11 cellular contexts compared by ENCODE assay signal in genomic region chr21:31184462-31184861, GRCh38.
DNase-seq lines count a peak whose midpoint lies in the region; ATAC-seq and TF ChIP-seq lines count a peak whose summit lies in the region.
"Had no signal": no experiment of that assay in that cellular context is flagged by ENCODE, and none has a peak within 500 bp of the region (broad histone marks: within the 10 kb centered on the region; RNA-seq: fewer than 3 reads in every experiment).

No MANE protein-coding gene starts in this region.

- no peaks in the 10 kb centered on the region for H3K9me2 ChIP-seq in SK-N-SH

- H3K27me3 Mint-ChIP-seq in natural killer cell treated with Interleukin-12 subunit alpha and Interleukin-12 subunit beta and Interleukin-15 and Interleukin-18, amount 100 ng/mL, for 72 hours = no peaks in the 10 kb centered on the region
- H3K27me3 Mint-ChIP-seq in stimulated activated naive CD8-positive, alpha-beta T cell treated with anti-CD3 and anti-CD28 coated beads, Interleukin-15, Interleukin-2, amounts not matched to agents 100 ng/mL and 50 ng/mL, for 24 hours = no peaks in the 10 kb centered on the region
- H3K27me3 Mint-ChIP-seq: activated B cell treated with CpG ODN at 0.5 μM for 24 hours, type B pancreatic cell had no signal

- no peak overlapping the region for H3K4me3 Mint-ChIP-seq in natural killer cell treated with Interleukin-12 subunit alpha and Interleukin-12 subunit beta and Interleukin-15 and Interleukin-18, amount 100 ng/mL, for 72 hours
- H3K4me3 Mint-ChIP-seq in stimulated activated naive CD8-positive, alpha-beta T cell treated with anti-CD3 and anti-CD28 coated beads, Interleukin-15, Interleukin-2, amounts not matched to agents 100 ng/mL and 50 ng/mL, for 24 hours = peak overlapping the region; percentile 68
- H3K4me3 Mint-ChIP-seq: activated B cell treated with CpG ODN at 0.5 μM for 24 hours, type B pancreatic cell had no signal

- peak overlapping the region in 1 of 2 experiments; percentile 35; a peak in 1 of 4 replicates for H3K27ac ChIP-seq in SK-N-SH (ENCODE audit: low read depth in 2 of 2, low read length in 1 of 2)
- H3K27ac ChIP-seq in right atrium auricular region = no peak overlapping the region

- H3K4me3 ChIP-seq in SK-N-SH (ENCODE audit: low read depth in 2 of 2, low read length in 1 of 2) (no peak overlapping the region), right atrium auricular region (no peak overlapping the region)

- no peaks in the 10 kb centered on the region for H3F3A ChIP-seq in SK-N-SH (replicated peaks; ENCODE audit: insufficient read depth)

- CTCF ChIA-PET in SK-N-SH (lab: Yijun Ruan, JAX) = interaction anchor here (0.6 to 7.8 kb wide), 6 partner anchors 9 to 396 kb away, joined by 3 to 139 read pairs (median 16); no protein-coding TSS in a partner anchor

- DNase-seq in SK-N-SH (peak; percentile 35), activated T-cell treated with anti-CD3 and anti-CD28 coated beads for 48 hours (ENCODE audit: low read depth) (peak; percentile 74), right atrium auricular region (ENCODE audit: low spot score) (no peak)
- no peak for DNase-seq in natural killer cell treated with Interleukin-12 subunit alpha and Interleukin-12 subunit beta and Interleukin-15 and Interleukin-18, amount 100 ng/mL, for 72 hours (ENCODE audit: low spot score)
- DNase-seq: activated B cell treated with CpG ODN at 0.5 μM for 24 hours, NCI-H2081 treated with DMSO at 0.1 percent for 48 hours had no signal

- no peak for TF ChIP-seq RAD21 in SK-N-SH (IDR thresholded peaks at IDR 0.05; ENCODE audit: low read length)

- no peaks in the 10 kb centered on the region for H3K27me3 ChIP-seq in SK-N-SH (ENCODE audit: insufficient read depth)
- H3K27me3 ChIP-seq in right atrium auricular region = no peaks in the 10 kb centered on the region

- TF ChIP-seq EP300 in SK-N-SH (IDR thresholded peaks at IDR 0.05; ENCODE audit: borderline replicate concordance in 1 of 2, low read depth in 1 of 2, low read length in 1 of 2) = peak in 1 of 2 experiments; percentile 34; a peak in 1 of 4 replicates

- TF ChIP-seq CTCF in SK-N-SH (IDR thresholded peaks at IDR 0.05) (no peak), right atrium auricular region (IDR thresholded peaks at IDR 0.05) (no peak)

- H3K79me2 ChIP-seq in SK-N-SH (ENCODE audit: insufficient read depth) = no peaks in the 10 kb centered on the region

- ATAC-seq in SK-N-SH treated with all-trans-retinoic acid at 6 μM for 48 hours = no peak
- ATAC-seq in natural killer cell treated with Interleukin-12 subunit alpha and Interleukin-12 subunit beta and Interleukin-15 and Interleukin-18, amount 100 ng/mL, for 72 hours = peak; percentile 61 to 71
- no peak for ATAC-seq in GM18505 (IDR thresholded peaks at IDR 0.05; ENCODE audit: unreplicated experiment)
- no peak for ATAC-seq in GM21619 (IDR thresholded peaks at IDR 0.05; ENCODE audit: unreplicated experiment)

- POLR2A ChIA-PET in SK-N-SH (lab: Yijun Ruan, JAX) = no interaction called here

- H3K4me1 ChIP-seq in SK-N-SH (ENCODE audit: control insufficient read depth in 1 of 2, insufficient read depth in 2 of 2, low read depth in 1 of 2, low read length in 1 of 2) = peaks cover 0 to 8% of the 10 kb centered on the region in 2 experiments; a peak in 1 of 4 replicates
- no peaks in the 10 kb centered on the region for H3K4me1 ChIP-seq in right atrium auricular region

- no peak overlapping the region for H2AFZ ChIP-seq in SK-N-SH (ENCODE audit: low read depth)

- H3K4me1 Mint-ChIP-seq in natural killer cell treated with Interleukin-12 subunit alpha and Interleukin-12 subunit beta and Interleukin-15 and Interleukin-18, amount 100 ng/mL, for 72 hours (ENCODE audit: low read depth in 2 of 2) = peaks cover 16 to 24% of the 10 kb centered on the region in 2 donors
- peaks cover 79% of the 10 kb centered on the region for H3K4me1 Mint-ChIP-seq in stimulated activated naive CD8-positive, alpha-beta T cell treated with anti-CD3 and anti-CD28 coated beads, Interleukin-15, Interleukin-2, amounts not matched to agents 100 ng/mL and 50 ng/mL, for 24 hours (ENCODE audit: low read depth)
- H3K4me1 Mint-ChIP-seq: activated B cell treated with CpG ODN at 0.5 μM for 24 hours had no signal

- H3K36me3 ChIP-seq in SK-N-SH (replicated peaks in 1 of 2; ENCODE audit: control insufficient read depth in 1 of 2, insufficient read depth in 2 of 2, low read length in 1 of 2) (no peaks in the 10 kb centered on the region), right atrium auricular region (no peaks in the 10 kb centered on the region)

- 42% methylated on average over 6 of the region's 6 CpGs for WGBS in SK-N-SH (ENCODE audit: low lambda C conversion rate)

- H3K9me3 Mint-ChIP-seq in natural killer cell treated with Interleukin-12 subunit alpha and Interleukin-12 subunit beta and Interleukin-15 and Interleukin-18, amount 100 ng/mL, for 72 hours = no peaks in the 10 kb centered on the region
- no peaks in the 10 kb centered on the region for H3K9me3 Mint-ChIP-seq in stimulated activated naive CD8-positive, alpha-beta T cell treated with anti-CD3 and anti-CD28 coated beads, Interleukin-15, Interleukin-2, amounts not matched to agents 100 ng/mL and 50 ng/mL, for 24 hours
- H3K9me3 Mint-ChIP-seq: activated B cell treated with CpG ODN at 0.5 μM for 24 hours, type B pancreatic cell had no signal

- H3K9me3 ChIP-seq in SK-N-SH (no peaks in the 10 kb centered on the region), right atrium auricular region (no peaks in the 10 kb centered on the region)

- no peak overlapping the region for H3K27ac Mint-ChIP-seq in natural killer cell treated with Interleukin-12 subunit alpha and Interleukin-12 subunit beta and Interleukin-15 and Interleukin-18, amount 100 ng/mL, for 72 hours
- H3K27ac Mint-ChIP-seq in stimulated activated naive CD8-positive, alpha-beta T cell treated with anti-CD3 and anti-CD28 coated beads, Interleukin-15, Interleukin-2, amounts not matched to agents 100 ng/mL and 50 ng/mL, for 24 hours = peak overlapping the region; percentile 93
- H3K27ac Mint-ChIP-seq: activated B cell treated with CpG ODN at 0.5 μM for 24 hours, type B pancreatic cell had no signal

- no peaks in the 10 kb centered on the region for H3K36me3 Mint-ChIP-seq in natural killer cell treated with Interleukin-12 subunit alpha and Interleukin-12 subunit beta and Interleukin-15 and Interleukin-18, amount 100 ng/mL, for 72 hours
- peaks cover 41% of the 10 kb centered on the region for H3K36me3 Mint-ChIP-seq in stimulated activated naive CD8-positive, alpha-beta T cell treated with anti-CD3 and anti-CD28 coated beads, Interleukin-15, Interleukin-2, amounts not matched to agents 100 ng/mL and 50 ng/mL, for 24 hours (ENCODE audit: low read depth)

- TF ChIP-seq POLR2A in GM18505 (IDR thresholded peaks at IDR 0.05; ENCODE audit: borderline replicate concordance, extremely low read depth, insufficient read depth, insufficient read length) = no peak

- H3K9ac ChIP-seq in SK-N-SH = no peak overlapping the region

- no peaks in the 10 kb centered on the region for H4K20me1 ChIP-seq in SK-N-SH (ENCODE audit: insufficient read depth)

- no peak overlapping the region for H3K4me2 ChIP-seq in SK-N-SH

TF ChIP-seq in SK-N-SH, 30 proteins besides CTCF, POLR2A, EP300 and RAD21:
- TF ChIP-seq ELF1 (IDR thresholded peaks at IDR 0.05) (no peak), GATA2 (CRISPR knock-in tag; IDR thresholded peaks at IDR 0.05) (peak; percentile 34; the same call in 1 of the 2 replicates)
TF ChIP-seq in SK-N-SH: peak in this region for 1.

TF ChIP-seq in SK-N-SH treated with all-trans-retinoic acid at 6 μM for 48 hours, 23 proteins besides CTCF, POLR2A, EP300 and RAD21:
- TF ChIP-seq ZC3H10 (CRISPR knock-in tag; IDR thresholded peaks at IDR 0.05) (no peak), ISL1 (CRISPR knock-in tag; IDR thresholded peaks at IDR 0.05) (no peak), TOX (CRISPR knock-in tag; IDR thresholded peaks at IDR 0.05; ENCODE audit: borderline replicate concordance) (no peak), ZNF8 (CRISPR knock-in tag; IDR thresholded peaks at IDR 0.05) (no peak), PPARA (CRISPR knock-in tag; IDR thresholded peaks at IDR 0.05; ENCODE audit: borderline replicate concordance) (no peak), CSDC2 (CRISPR knock-in tag; IDR thresholded peaks at IDR 0.05) (no peak), SNAI2 (CRISPR knock-in tag; IDR thresholded peaks at IDR 0.05) (no peak), CSRNP3 (CRISPR knock-in tag; IDR thresholded peaks at IDR 0.05) (no peak), ZNF70 (CRISPR knock-in tag; IDR thresholded peaks at IDR 0.05) (no peak)
- TF ChIP-seq, protein P1, sequence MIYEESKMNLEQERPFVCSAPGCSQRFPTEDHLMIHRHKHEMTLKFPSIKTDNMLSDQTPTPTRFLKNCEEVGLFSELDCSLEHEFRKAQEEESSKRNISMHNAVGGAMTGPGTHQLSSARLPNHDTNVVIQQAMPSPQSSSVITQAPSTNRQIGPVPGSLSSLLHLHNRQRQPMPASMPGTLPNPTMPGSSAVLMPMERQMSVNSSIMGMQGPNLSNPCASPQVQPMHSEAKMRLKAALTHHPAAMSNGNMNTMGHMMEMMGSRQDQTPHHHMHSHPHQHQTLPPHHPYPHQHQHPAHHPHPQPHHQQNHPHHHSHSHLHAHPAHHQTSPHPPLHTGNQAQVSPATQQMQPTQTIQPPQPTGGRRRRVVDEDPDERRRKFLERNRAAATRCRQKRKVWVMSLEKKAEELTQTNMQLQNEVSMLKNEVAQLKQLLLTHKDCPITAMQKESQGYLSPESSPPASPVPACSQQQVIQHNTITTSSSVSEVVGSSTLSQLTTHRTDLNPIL (CRISPR knock-in tag; IDR thresholded peaks at IDR 0.05; ENCODE audit: low read depth) = no peak

Comparison
In these comparisons a context has a peak if more than half of its experiments do, and no peak if none do; other contexts are left out.
1. DNase-seq: peak in SK-N-SH (single experiment) and activated T-cell treated with anti-CD3 and anti-CD28 coated beads for 48 hours (single experiment); none in natural killer cell treated with Interleukin-12 subunit alpha and Interleukin-12 subunit beta and Interleukin-15 and Interleukin-18, amount 100 ng/mL, for 72 hours (single experiment) and right atrium auricular region (single experiment).
2. ATAC-seq: peak in natural killer cell treated with Interleukin-12 subunit alpha and Interleukin-12 subunit beta and Interleukin-15 and Interleukin-18, amount 100 ng/mL, for 72 hours (2 of 2); none in SK-N-SH treated with all-trans-retinoic acid at 6 μM for 48 hours (single experiment), GM18505 (single experiment) and GM21619 (single experiment).